ENCODE assay signal across 1 cellular context in the genomic region with DNA sequence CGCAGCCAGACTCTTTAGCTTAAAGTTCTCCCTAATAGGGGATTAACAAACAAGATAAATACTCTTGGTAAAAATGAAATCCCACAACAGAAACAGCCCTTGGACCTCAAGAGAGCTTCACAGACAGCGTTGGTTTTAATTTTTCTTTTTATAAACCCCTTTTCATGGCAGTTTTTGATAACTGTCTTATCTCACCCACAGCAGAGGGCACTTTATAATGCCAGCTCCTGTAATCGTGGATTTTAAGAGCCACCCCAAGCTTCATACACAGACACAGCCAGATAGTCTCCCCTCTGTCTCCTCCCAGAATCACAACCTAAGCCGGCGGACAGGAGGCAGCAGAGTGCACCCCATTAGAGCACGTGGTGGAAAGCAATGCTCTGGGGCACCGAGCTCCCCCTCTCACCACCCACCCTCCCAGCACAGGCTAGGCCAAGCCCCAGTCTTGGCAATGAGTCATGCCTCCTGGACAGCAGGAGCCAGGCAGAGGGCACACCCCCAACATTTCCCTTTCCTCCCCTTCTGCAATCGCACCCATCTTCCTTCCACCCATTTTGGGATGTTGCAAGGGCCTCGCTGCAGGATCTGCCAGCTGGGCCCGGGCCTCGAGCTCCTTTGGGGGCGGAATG.
TF ChIP-seq lines count a peak whose summit lies in the region.

No MANE protein-coding gene starts in this region.

TF ChIP-seq in HepG2, 621 proteins besides CTCF, POLR2A, EP300 and RAD21 (continued from another document and continues in another):
- TF ChIP-seq DDIT3 (CRISPR knock-in tag; IDR thresholded peaks at IDR 0.05) (no peak), CAMTA2 (CRISPR knock-in tag; IDR thresholded peaks at IDR 0.05; ENCODE audit: borderline replicate concordance) (0 out of 2 replicates have a peak, but pooled peaks have one; percentile 6), IKZF5 (CRISPR knock-in tag; IDR thresholded peaks at IDR 0.05) (peak; percentile 74), MED8 (CRISPR knock-in tag; IDR thresholded peaks at IDR 0.05; ENCODE audit: insufficient replicate concordance) (peak; percentile 13), KMT2B (CRISPR knock-in tag; IDR thresholded peaks at IDR 0.05) (peak; percentile 82; the same call in 1 of the 2 replicates), ELF4 (CRISPR knock-in tag; IDR thresholded peaks at IDR 0.05; ENCODE audit: borderline replicate concordance) (no peak), ZBTB8A (CRISPR knock-in tag; IDR thresholded peaks at IDR 0.05; ENCODE audit: borderline replicate concordance, low read depth) (no peak; the same call in 1 of the 2 replicates), RNF2 (conservative IDR thresholded peaks at IDR 0.05; ENCODE audit: low read depth) (peak; percentile 70; the same call in 1 of the 2 replicates), DNMT1 (CRISPR knock-in tag; IDR thresholded peaks at IDR 0.05) (peak; percentile 84; the same call in 1 of the 2 replicates), SMYD3 (CRISPR knock-in tag; IDR thresholded peaks at IDR 0.05) (peak; percentile 76; the same call in 1 of the 2 replicates), ZNF205 (CRISPR knock-in tag; IDR thresholded peaks at IDR 0.05) (peak; percentile 61; the same call in 1 of the 2 replicates), ZNF44 (CRISPR knock-in tag; IDR thresholded peaks at IDR 0.05) (no peak), ZNF792 (CRISPR knock-in tag; IDR thresholded peaks at IDR 0.05) (peak; percentile 91), TOPORS (CRISPR knock-in tag; IDR thresholded peaks at IDR 0.05) (peak; percentile 38; the same call in 1 of the 2 replicates), ZNF331 (CRISPR knock-in tag; IDR thresholded peaks at IDR 0.05) (0 out of 2 replicates have a peak, but pooled peaks have one; percentile 14), SOX6 (IDR thresholded peaks at IDR 0.05) (no peak), SOX6 (CRISPR knock-in tag; IDR thresholded peaks at IDR 0.05) (peak; percentile 42; the same call in 1 of the 2 replicates), ZNF414 (CRISPR knock-in tag; IDR thresholded peaks at IDR 0.05) (peak; percentile 74; the same call in 1 of the 2 replicates), POGZ (CRISPR knock-in tag; IDR thresholded peaks at IDR 0.05) (peak; percentile 63; the same call in 1 of the 2 replicates), ZNF281 (CRISPR knock-in tag; IDR thresholded peaks at IDR 0.05; ENCODE audit: borderline replicate concordance) (peak; percentile 26; the same call in 1 of the 2 replicates), CREBL2 (CRISPR knock-in tag; IDR thresholded peaks at IDR 0.05; ENCODE audit: borderline replicate concordance) (no peak), ARID3A (IDR thresholded peaks at IDR 0.05; ENCODE audit: low read depth, low read length) (0 out of 2 replicates have a peak, but pooled peaks have one; percentile 28), ZNF354B (CRISPR knock-in tag; IDR thresholded peaks at IDR 0.05) (peak; percentile 67; the same call in 1 of the 2 replicates), PPARG (CRISPR knock-in tag; conservative IDR thresholded peaks at IDR 0.05) (0 out of 2 replicates have a peak, but pooled peaks have one; percentile 23), MED1 (CRISPR knock-in tag; IDR thresholded peaks at IDR 0.05) (peak; percentile 58; the same call in 1 of the 2 replicates), TAF1 (CRISPR knock-in tag; IDR thresholded peaks at IDR 0.05) (0 out of 2 replicates have a peak, but pooled peaks have one; percentile 13), ZNF773 (CRISPR knock-in tag; IDR thresholded peaks at IDR 0.05; ENCODE audit: borderline replicate concordance) (no peak), SOX13 (IDR thresholded peaks at IDR 0.05) (peak; percentile 36; the same call in 1 of the 2 replicates), SOX13 (CRISPR knock-in tag; conservative IDR thresholded peaks at IDR 0.05 in 1 of 2, IDR thresholded peaks at IDR 0.05 in 1 of 2) (no peak; a peak in 1 of 4 replicates), NR2C2 (CRISPR knock-in tag; IDR thresholded peaks at IDR 0.05; ENCODE audit: borderline replicate concordance) (no peak; the same call in 1 of the 2 replicates), FUBP1 (CRISPR knock-in tag; IDR thresholded peaks at IDR 0.05; ENCODE audit: borderline replicate concordance) (no peak), ZNF800 (CRISPR knock-in tag; IDR thresholded peaks at IDR 0.05) (no peak), ZNF562 (CRISPR knock-in tag; IDR thresholded peaks at IDR 0.05; ENCODE audit: borderline replicate concordance) (no peak), ZKSCAN8 (CRISPR knock-in tag; IDR thresholded peaks at IDR 0.05; ENCODE audit: borderline replicate concordance) (peak; percentile 70), ZNF747 (CRISPR knock-in tag; IDR thresholded peaks at IDR 0.05; ENCODE audit: borderline replicate concordance) (peak; percentile 35; the same call in 1 of the 2 replicates), KLF6 (CRISPR knock-in tag; IDR thresholded peaks at IDR 0.05) (0 out of 2 replicates have a peak, but pooled peaks have one; percentile 18), HMG20A (CRISPR knock-in tag; IDR thresholded peaks at IDR 0.05; ENCODE audit: borderline replicate concordance) (peak; percentile 45; the same call in 1 of the 2 replicates), LCORL (IDR thresholded peaks at IDR 0.05) (0 out of 2 replicates have a peak, but pooled peaks have one; percentile 35), LCORL (CRISPR knock-in tag; IDR thresholded peaks at IDR 0.05) (peak; percentile 66)
- TF ChIP-seq, protein P1, sequence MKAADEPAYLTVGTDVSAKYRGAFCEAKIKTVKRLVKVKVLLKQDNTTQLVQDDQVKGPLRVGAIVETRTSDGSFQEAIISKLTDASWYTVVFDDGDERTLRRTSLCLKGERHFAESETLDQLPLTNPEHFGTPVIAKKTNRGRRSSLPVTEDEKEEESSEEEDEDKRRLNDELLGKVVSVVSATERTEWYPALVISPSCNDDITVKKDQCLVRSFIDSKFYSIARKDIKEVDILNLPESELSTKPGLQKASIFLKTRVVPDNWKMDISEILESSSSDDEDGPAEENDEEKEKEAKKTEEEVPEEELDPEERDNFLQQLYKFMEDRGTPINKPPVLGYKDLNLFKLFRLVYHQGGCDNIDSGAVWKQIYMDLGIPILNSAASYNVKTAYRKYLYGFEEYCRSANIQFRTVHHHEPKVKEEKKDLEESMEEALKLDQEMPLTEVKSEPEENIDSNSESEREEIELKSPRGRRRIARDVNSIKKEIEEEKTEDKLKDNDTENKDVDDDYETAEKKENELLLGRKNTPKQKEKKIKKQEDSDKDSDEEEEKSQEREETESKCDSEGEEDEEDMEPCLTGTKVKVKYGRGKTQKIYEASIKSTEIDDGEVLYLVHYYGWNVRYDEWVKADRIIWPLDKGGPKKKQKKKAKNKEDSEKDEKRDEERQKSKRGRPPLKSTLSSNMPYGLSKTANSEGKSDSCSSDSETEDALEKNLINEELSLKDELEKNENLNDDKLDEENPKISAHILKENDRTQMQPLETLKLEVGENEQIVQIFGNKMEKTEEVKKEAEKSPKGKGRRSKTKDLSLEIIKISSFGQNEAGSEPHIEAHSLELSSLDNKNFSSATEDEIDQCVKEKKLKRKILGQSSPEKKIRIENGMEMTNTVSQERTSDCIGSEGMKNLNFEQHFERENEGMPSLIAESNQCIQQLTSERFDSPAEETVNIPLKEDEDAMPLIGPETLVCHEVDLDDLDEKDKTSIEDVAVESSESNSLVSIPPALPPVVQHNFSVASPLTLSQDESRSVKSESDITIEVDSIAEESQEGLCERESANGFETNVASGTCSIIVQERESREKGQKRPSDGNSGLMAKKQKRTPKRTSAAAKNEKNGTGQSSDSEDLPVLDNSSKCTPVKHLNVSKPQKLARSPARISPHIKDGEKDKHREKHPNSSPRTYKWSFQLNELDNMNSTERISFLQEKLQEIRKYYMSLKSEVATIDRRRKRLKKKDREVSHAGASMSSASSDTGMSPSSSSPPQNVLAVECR (CRISPR knock-in tag; IDR thresholded peaks at IDR 0.05; ENCODE audit: borderline replicate concordance), result peak; percentile 61
